Comparison of ENCODE assay signal across 3 cellular contexts in genomic region chr11:109086931-109087330, GRCh38.
TF ChIP-seq lines count a peak whose summit lies in the region.

No MANE protein-coding gene starts in this region.

TF ChIP-seq in HepG2, 621 proteins besides CTCF, POLR2A, EP300 and RAD21:
- no peak for TF ChIP-seq ZNF18 (CRISPR knock-in tag; IDR thresholded peaks at IDR 0.05; ENCODE audit: insufficient replicate concordance)
- TF ChIP-seq HNRNPK (IDR thresholded peaks at IDR 0.05; ENCODE audit: low read depth, low read length, poor library complexity, severe bottlenecking): peak; percentile 86

TF ChIP-seq in K562, 482 proteins besides CTCF, POLR2A, EP300 and RAD21:
- TF ChIP-seq ZNF444 (CRISPR knock-in tag; IDR thresholded peaks at IDR 0.05) (no peak), HNRNPK (IDR thresholded peaks at IDR 0.05; ENCODE audit: low read depth, low read length, poor library complexity, severe bottlenecking) (peak; percentile 70)
TF ChIP-seq in K562: peak in this region for 1.

TF ChIP-seq in SK-N-SH, 30 proteins besides CTCF, POLR2A, EP300 and RAD21:
- TF ChIP-seq FOSL2 (IDR thresholded peaks at IDR 0.05; ENCODE audit: borderline replicate concordance, low read depth): no peak
- TF ChIP-seq NFIC (IDR thresholded peaks at IDR 0.05; ENCODE audit: borderline replicate concordance): no peak
- TF ChIP-seq REST (IDR thresholded peaks at IDR 0.05; ENCODE audit: low read depth, low read length): no peak
- no peak for TF ChIP-seq CHD2 (IDR thresholded peaks at IDR 0.05; ENCODE audit: low read length, partially characterized antibody)
- TF ChIP-seq JUND (IDR thresholded peaks at IDR 0.05): no peak
- no peak for TF ChIP-seq YY1 (IDR thresholded peaks at IDR 0.05; ENCODE audit: low read depth)
- TF ChIP-seq TEAD4 (IDR thresholded peaks at IDR 0.05; ENCODE audit: borderline replicate concordance, insufficient read depth): no peak
- TF ChIP-seq FOXJ3 (CRISPR knock-in tag; IDR thresholded peaks at IDR 0.05): no peak
- no peak for TF ChIP-seq PBX3 (IDR thresholded peaks at IDR 0.05)
- no peak for TF ChIP-seq SIN3A (IDR thresholded peaks at IDR 0.05; ENCODE audit: borderline replicate concordance, low read depth, low read length)
- TF ChIP-seq TCF12 (IDR thresholded peaks at IDR 0.05): no peak
- TF ChIP-seq POLR2AphosphoS5 (IDR thresholded peaks at IDR 0.05; ENCODE audit: low read depth, low read length): no peak
- TF ChIP-seq GATA2 (CRISPR knock-in tag; IDR thresholded peaks at IDR 0.05): no peak
- no peak for TF ChIP-seq GABPA (IDR thresholded peaks at IDR 0.05; ENCODE audit: low read depth)
- TF ChIP-seq MAX (IDR thresholded peaks at IDR 0.05; ENCODE audit: low read depth): no peak
- no peak for TF ChIP-seq ELF1 (IDR thresholded peaks at IDR 0.05)
- TF ChIP-seq IRF3 (IDR thresholded peaks at IDR 0.05; ENCODE audit: low read depth, low read length): no peak
- no peak for TF ChIP-seq FOXM1 (IDR thresholded peaks at IDR 0.05; ENCODE audit: low read depth)
